ENCODE assay signal across 16 cellular contexts in the genomic region with DNA sequence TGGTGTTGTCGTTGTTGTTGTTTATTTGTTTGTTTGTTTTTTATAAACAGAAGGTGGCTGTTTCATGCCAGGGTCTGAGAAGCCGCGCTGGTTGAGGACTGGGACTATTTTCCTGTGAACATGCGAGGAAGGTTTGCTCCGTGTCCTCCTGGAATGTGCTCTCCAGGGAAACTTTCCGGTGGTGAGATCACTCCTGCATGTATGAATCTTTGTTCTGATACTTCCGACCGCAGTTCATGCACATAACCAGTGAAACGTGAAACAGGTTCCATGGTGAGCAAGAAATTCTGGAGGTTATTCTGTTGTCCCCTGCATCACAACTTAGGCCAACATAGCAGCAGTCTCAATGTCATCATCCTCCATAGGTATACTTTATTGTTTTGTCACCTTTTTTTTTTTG.
DNase-seq lines count a peak whose midpoint lies in the region; ATAC-seq and FAIRE-seq lines count a peak whose summit lies in the region.
"Had no signal": no experiment of that assay in that cellular context is flagged by ENCODE, and none has a peak within 500 bp of the region (broad histone marks: within the 10 kb centered on the region; RNA-seq: fewer than 3 reads in every experiment).

No MANE protein-coding gene starts in this region.

- POLR2A ChIA-PET in CD4-positive, alpha-beta memory T cell (lab: Charles Lee; ENCODE audit: partially characterized antibody), result no interaction called here

- H3K36me3 Mint-ChIP-seq in CD4-positive, alpha-beta memory T cell, result no peaks in the 10 kb centered on the region
- H3K36me3 Mint-ChIP-seq: CD8-positive, alpha-beta memory T cell had no signal

- no peak overlapping the region for H2BK5ac ChIP-seq in mesenchymal stem cell (ENCODE audit: low read depth, low read length, poor library complexity, severe bottlenecking)
- H2BK5ac ChIP-seq in trophoblast cell (ENCODE audit: low read depth, low read length, poor library complexity), result no peak overlapping the region

- whole genome bisulfite sequencing in mesenchymal stem cell, result 91% methylated on average over 9 of the region's 9 CpGs
- no CpG with 5 or more reads among the region's 9 CpGs for WGBS in trophoblast cell (ENCODE audit: extremely low coverage, insufficient coverage, insufficient read length)

- no peak overlapping the region for H2BK15ac ChIP-seq in mesenchymal stem cell (ENCODE audit: low read depth, poor library complexity, severe bottlenecking)

- H3K27ac ChIP-seq in mesenchymal stem cell (ENCODE audit: low read length, poor library complexity, severe bottlenecking), result peak overlapping the region; percentile 80
- H3K27ac ChIP-seq in trophoblast cell (ENCODE audit: low read depth, low read length), result no peak overlapping the region
- H3K27ac ChIP-seq in CD4-positive, alpha-beta memory T cell (ENCODE audit: low read depth, low read length), result no peak overlapping the region
- H3K27ac ChIP-seq: Peyer's patch had no signal

- H3K4me1 ChIP-seq in mesenchymal stem cell (ENCODE audit: control insufficient read depth, insufficient read depth, low read depth, low read length), result peaks cover 5% of the 10 kb centered on the region
- no peaks in the 10 kb centered on the region for H3K4me1 ChIP-seq in trophoblast cell (ENCODE audit: control insufficient read depth in 1 of 2, insufficient read depth in 2 of 2, low read length in 2 of 2)
- H3K4me1 ChIP-seq in CD4-positive, alpha-beta memory T cell (ENCODE audit: insufficient read depth, low read length), result no peaks in the 10 kb centered on the region
- H3K4me1 ChIP-seq: Peyer's patch had no signal

- intact Hi-C loops in CD4-positive, alpha-beta memory T cell (cut with micrococcal nuclease), result no loop called here

- peaks cover 0 to 2% (median 0%) of the 10 kb centered on the region in 8 donors for H3K9me3 Mint-ChIP-seq in CD4-positive, alpha-beta memory T cell
- H3K9me3 Mint-ChIP-seq: CD8-positive, alpha-beta memory T cell had no signal

- H2BK120ac ChIP-seq in mesenchymal stem cell (ENCODE audit: low read depth, low read length) (no peak overlapping the region), trophoblast cell (ENCODE audit: insufficient read depth, low read length, poor library complexity) (no peak overlapping the region)

- H2AK5ac ChIP-seq in mesenchymal stem cell (ENCODE audit: low read length, severe bottlenecking) (no peak overlapping the region), trophoblast cell (ENCODE audit: low read length) (no peak overlapping the region)

- H3K14ac ChIP-seq in mesenchymal stem cell (ENCODE audit: low read length in 2 of 2), result no peak overlapping the region
- H3K14ac ChIP-seq in trophoblast cell (ENCODE audit: low read length), result no peak overlapping the region

- no peaks in the 10 kb centered on the region for H3K79me1 ChIP-seq in mesenchymal stem cell (replicated peaks; ENCODE audit: low read length, poor library complexity, severe bottlenecking)
- H3K79me1 ChIP-seq in trophoblast cell (ENCODE audit: low read length), result no peaks in the 10 kb centered on the region

- no peak overlapping the region for H4K8ac ChIP-seq in mesenchymal stem cell (ENCODE audit: low read length)
- H4K8ac ChIP-seq in trophoblast cell (ENCODE audit: low read depth, low read length), result no peak overlapping the region

- H4K91ac ChIP-seq in mesenchymal stem cell (ENCODE audit: low read length) (no peak overlapping the region), trophoblast cell (ENCODE audit: low read depth, low read length) (no peak overlapping the region)

- H2AFZ ChIP-seq in mesenchymal stem cell (ENCODE audit: low read depth, low read length) (no peak overlapping the region), trophoblast cell (ENCODE audit: insufficient read depth, low read length, poor library complexity) (no peak overlapping the region)

- H4K12ac ChIP-seq in trophoblast cell (ENCODE audit: low read depth, low read length), result no peak overlapping the region

- H3K27me3 Mint-ChIP-seq in CD4-positive, alpha-beta memory T cell, result peaks cover 3 to 6% of the 10 kb centered on the region in 2 donors

- DNase-seq in RCC 7860 (ENCODE audit: low spot score), result peak; percentile 8
- peak; percentile 2 for DNase-seq in dermis blood vessel endothelial cell
- DNase-seq in mesenchymal stem cell, result no peak
- DNase-seq in trophoblast cell, result no peak
- DNase-seq in CD4-positive, alpha-beta memory T cell, result no peak
- DNase-seq: BE2C; CD8-positive, alpha-beta memory T cell; H7; Karpas-422; NCI-H1105 treated with DMSO at 0.1 percent for 48 hours; NCI-H2029; NCI-H510A; Peyer's patch; SIG-M5 had no signal

- no peak for FAIRE-seq in RCC 7860 (lab: Jason Lieb, UNC)

- H3K79me2 ChIP-seq in trophoblast cell (ENCODE audit: control insufficient read depth, insufficient read depth, low read length, poor library complexity), result no peaks in the 10 kb centered on the region

- H2BK12ac ChIP-seq in mesenchymal stem cell (ENCODE audit: low read length in 2 of 2) (no peak overlapping the region), trophoblast cell (ENCODE audit: low read length) (no peak overlapping the region)

- no peak overlapping the region for H3K23ac ChIP-seq in mesenchymal stem cell (ENCODE audit: low read length in 2 of 2)
- no peak overlapping the region for H3K23ac ChIP-seq in trophoblast cell (ENCODE audit: low read length)

- H3K27me3 ChIP-seq in mesenchymal stem cell (ENCODE audit: control insufficient read depth in 1 of 2, insufficient read depth in 1 of 2, low read length in 2 of 2), result peaks cover 0 to 2% of the 10 kb centered on the region in 2 experiments
- H3K27me3 ChIP-seq in trophoblast cell (ENCODE audit: insufficient read depth, low read length), result no peaks in the 10 kb centered on the region
- no peaks in the 10 kb centered on the region for H3K27me3 ChIP-seq in CD4-positive, alpha-beta memory T cell (ENCODE audit: insufficient read depth, low read length)
- H3K27me3 ChIP-seq: BE2C, Peyer's patch had no signal

- H3K18ac ChIP-seq in mesenchymal stem cell (ENCODE audit: low read depth in 1 of 2, low read length in 2 of 2) (no peak overlapping the region), trophoblast cell (ENCODE audit: low read length) (no peak overlapping the region)

- H3K4me1 Mint-ChIP-seq in CD4-positive, alpha-beta memory T cell, result peaks cover 0 to 4% (median 2%) of the 10 kb centered on the region in 4 donors
- H3K4me1 Mint-ChIP-seq: CD8-positive, alpha-beta memory T cell had no signal

- ATAC-seq in GM21723 (IDR thresholded peaks at IDR 0.05; ENCODE audit: unreplicated experiment), result no peak
- no peak for ATAC-seq in HG03097 (IDR thresholded peaks at IDR 0.05; ENCODE audit: low FRiP score, unreplicated experiment)

- H3K9me3 ChIP-seq in mesenchymal stem cell (ENCODE audit: control insufficient read depth, low read length) (no peaks in the 10 kb centered on the region), trophoblast cell (ENCODE audit: insufficient read depth, low read depth, low read length) (no peaks in the 10 kb centered on the region)
- no peaks in the 10 kb centered on the region for H3K9me3 ChIP-seq in CD4-positive, alpha-beta memory T cell (ENCODE audit: control insufficient read depth in 1 of 2, low read length in 2 of 2)
- H3K9me3 ChIP-seq: BE2C, Peyer's patch had no signal

- H3K4ac ChIP-seq in mesenchymal stem cell (ENCODE audit: low read depth in 1 of 2, low read length in 2 of 2), result no peak overlapping the region
- no peak overlapping the region for H3K4ac ChIP-seq in trophoblast cell (ENCODE audit: low read depth, low read length)

- H3K36me3 ChIP-seq in mesenchymal stem cell (ENCODE audit: control insufficient read depth in 1 of 2, insufficient read depth in 2 of 2, low read depth in 1 of 2, low read length in 2 of 2) (no peaks in the 10 kb centered on the region), trophoblast cell (ENCODE audit: control insufficient read depth in 1 of 2, insufficient read depth in 2 of 2, low read length in 2 of 2) (no peaks in the 10 kb centered on the region)
- no peaks in the 10 kb centered on the region for H3K36me3 ChIP-seq in CD4-positive, alpha-beta memory T cell (ENCODE audit: insufficient read depth, low read length)
- H3K36me3 ChIP-seq: BE2C, Peyer's patch had no signal

- CTCF ChIA-PET in CD4-positive, alpha-beta memory T cell (lab: Charles Lee; ENCODE audit: partially characterized antibody), result no interaction called here

- H3K27ac Mint-ChIP-seq in CD4-positive, alpha-beta memory T cell, result no peak overlapping the region
- H3K27ac Mint-ChIP-seq: CD8-positive, alpha-beta memory T cell had no signal

- H3K4me2 ChIP-seq in mesenchymal stem cell (ENCODE audit: low read length, poor library complexity, severe bottlenecking), result no peak overlapping the region
- no peak overlapping the region for H3K4me2 ChIP-seq in trophoblast cell (ENCODE audit: low read length)

- no peak overlapping the region for H3K4me3 Mint-ChIP-seq in CD4-positive, alpha-beta memory T cell
- H3K4me3 Mint-ChIP-seq: CD8-positive, alpha-beta memory T cell had no signal

- H3K4me3 ChIP-seq in mesenchymal stem cell (ENCODE audit: insufficient read depth in 1 of 2, low read depth in 1 of 2, low read length in 2 of 2) (no peak overlapping the region), trophoblast cell (ENCODE audit: low read depth, low read length) (no peak overlapping the region)
- no peak overlapping the region for H3K4me3 ChIP-seq in CD4-positive, alpha-beta memory T cell (ENCODE audit: low read length in 2 of 2)
- H3K4me3 ChIP-seq: Peyer's patch had no signal

- no peak overlapping the region for H3K9ac ChIP-seq in mesenchymal stem cell (ENCODE audit: low read length)
- H3K9ac ChIP-seq in trophoblast cell (ENCODE audit: low read length), result peak overlapping the region; percentile 43

Comparison
In these comparisons a context has a peak if more than half of its experiments do, and no peak if none do; other contexts are left out.
1. DNase-seq: peak in RCC 7860 (single experiment) and dermis blood vessel endothelial cell (single experiment); none in mesenchymal stem cell (single experiment), trophoblast cell (0 of 2) and CD4-positive, alpha-beta memory T cell (0 of 5).